In genomic region chr1:230169454-230170152, GRCh38 we compare ENCODE assay signal across 9 cellular contexts.
DNase-seq lines count a peak whose midpoint lies in the region; ATAC-seq, FAIRE-seq and TF ChIP-seq lines count a peak whose summit lies in the region.
"Had no signal": no experiment of that assay in that cellular context is flagged by ENCODE, and none has a peak within 500 bp of the region (broad histone marks: within the 10 kb centered on the region; RNA-seq: fewer than 3 reads in every experiment).

No MANE protein-coding gene starts in this region.

- DNase-seq in GM12891 (ENCODE audit: insufficient read length, low spot score) (no peak), coronary artery (ENCODE audit: low spot score) (no peak), pons (ENCODE audit: low spot score) (peak; percentile 83), A172 (ENCODE audit: low spot score) (no peak), HTR-8/SVneo (ENCODE audit: insufficient read length, low spot score) (no peak), LoVo (ENCODE audit: low spot score) (no peak)
- DNase-seq: mesendoderm had no signal

- no peak for TF ChIP-seq POLR2A in GM12891 (IDR thresholded peaks at IDR 0.05; ENCODE audit: low read depth, low read length)

- no peak for TF ChIP-seq CTCF in coronary artery (IDR thresholded peaks at IDR 0.05)

- peak; percentile 41 for FAIRE-seq in GM12891 (lab: Jason Lieb, UNC)
- no peak for FAIRE-seq in HTR-8/SVneo (lab: Jason Lieb, UNC)

- peak overlapping the region; percentile 56 to 75 for H3K27ac ChIP-seq in coronary artery

- ATAC-seq in HG03095 (IDR thresholded peaks at IDR 0.05; ENCODE audit: unreplicated experiment) (peak; percentile 35), HG02763 (IDR thresholded peaks at IDR 0.05; ENCODE audit: unreplicated experiment) (no peak)

- peak overlapping the region; percentile 56 for H3K4me3 ChIP-seq in coronary artery

TF ChIP-seq in GM12891, 5 proteins besides CTCF, POLR2A, EP300 and RAD21:
- TF ChIP-seq POU2F2 (IDR thresholded peaks at IDR 0.05; ENCODE audit: low read depth, low read length) (no peak), SPI1 (IDR thresholded peaks at IDR 0.05; ENCODE audit: low read depth, low read length) (no peak), TAF1 (IDR thresholded peaks at IDR 0.05; ENCODE audit: low read depth, low read length) (no peak), PAX5 (IDR thresholded peaks at IDR 0.05; ENCODE audit: insufficient read depth, low read length, severe bottlenecking) (no peak)
